In the genomic region with DNA sequence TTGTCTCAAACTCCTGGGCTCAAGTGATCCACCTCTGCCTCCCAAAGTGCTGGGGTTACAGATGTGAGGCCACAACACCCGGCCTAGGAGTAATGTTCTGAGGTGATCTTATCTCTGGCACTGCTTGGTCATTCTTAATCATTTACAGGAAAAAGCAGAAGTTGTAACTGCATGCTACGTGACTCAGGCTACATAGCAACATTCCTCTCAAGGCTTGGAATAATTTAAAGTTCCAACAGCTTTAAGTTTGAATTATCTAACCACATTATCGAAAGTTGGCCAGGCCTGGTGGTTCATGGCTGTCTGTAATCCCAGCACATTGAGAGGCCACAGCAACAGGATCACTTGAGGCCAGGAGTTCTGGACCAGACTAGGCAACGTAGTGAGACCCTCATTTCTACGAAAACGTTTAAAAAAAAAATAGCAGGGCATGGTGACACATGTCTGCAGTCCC, we compare ENCODE assay signal across 10 cellular contexts. TPM values are rescaled to one million over a fixed set of nuclear protein-coding genes. Genes with fewer than 3 reads are reported as not detected.
DNase-seq lines count a peak whose midpoint lies in the region; TF ChIP-seq lines count a peak whose summit lies in the region.
"Had no signal": no experiment of that assay in that cellular context is flagged by ENCODE, and none has a peak within 500 bp of the region (broad histone marks: within the 10 kb centered on the region; RNA-seq: fewer than 3 reads in every experiment).

No MANE protein-coding gene starts in this region.

- no peaks in the 10 kb centered on the region for H3K9me2 ChIP-seq in SK-N-SH

- POLR2A ChIA-PET in SK-N-SH (lab: Yijun Ruan, JAX), result no interaction called here

- peak overlapping the region; percentile 35; the same call in 1 of the 2 replicates for H3K9ac ChIP-seq in SK-N-SH

- no peak for TF ChIP-seq RAD21 in SK-N-SH (IDR thresholded peaks at IDR 0.05; ENCODE audit: low read length)

- CTCF ChIA-PET in SK-N-SH (lab: Yijun Ruan, JAX), result no interaction called here

- TF ChIP-seq EP300 in SK-N-SH (IDR thresholded peaks at IDR 0.05; ENCODE audit: borderline replicate concordance in 1 of 2, low read depth in 1 of 2, low read length in 1 of 2) (peak in 1 of 2 experiments; percentile 89; a peak in 2 of 4 replicates), transverse colon (IDR thresholded peaks at IDR 0.05; ENCODE audit: low read depth) (no peak)

- in situ Hi-C loops in transverse colon (cut with MboI; ENCODE audit: low pct_ligation_motif_present in 1 of 4, low pct_unique_long_range_greater_than_20kb in 1 of 4, low sequenced_read_pairs in 3 of 4), result no loop called here

- H3K4me3 ChIP-seq in SK-N-SH (ENCODE audit: low read depth in 2 of 2, low read length in 1 of 2), result no peak overlapping the region
- no peak overlapping the region for H3K4me3 ChIP-seq in fibroblast of villous mesenchyme (ENCODE audit: low read depth, low read length)
- no peak overlapping the region for H3K4me3 ChIP-seq in transverse colon

- TF ChIP-seq POLR2A in transverse colon (IDR thresholded peaks at IDR 0.05), result no peak

- peak; percentile 65 for DNase-seq in SIG-M5 treated with dmso at 0.1 percent for 504 hours (lab: John Stamatoyannopoulos, UW; ENCODE audit: unreplicated experiment)
- no peak for DNase-seq in SIG-M5 (lab: John Stamatoyannopoulos, UW)
- no peak for DNase-seq in SK-N-SH
- DNase-seq in fibroblast of villous mesenchyme (ENCODE audit: low read depth), result peak; percentile 97
- no peak for DNase-seq in transverse colon
- no peak for DNase-seq in DMS153 (lab: John Stamatoyannopoulos, UW)
- no peak for DNase-seq in activated CD8-positive, alpha-beta memory T cell treated with anti-CD3 and anti-CD28 coated beads, Interleukin-2, amount 50 U/mL, for 48 hours
- DNase-seq in NCI-H524 treated with DMSO at 0.1 percent for 48 hours (lab: John Stamatoyannopoulos, UW), result no peak
- DNase-seq: activated CD4-positive, alpha-beta T cell treated with anti-CD3 and anti-CD28 coated beads, Interleukin-2, amount 50 U/mL, for 1 hour had no signal

- no peak for TF ChIP-seq CTCF in SK-N-SH (IDR thresholded peaks at IDR 0.05)
- no peak for TF ChIP-seq CTCF in fibroblast of villous mesenchyme (IDR thresholded peaks at IDR 0.05; ENCODE audit: insufficient read depth, low read depth, low read length)
- TF ChIP-seq CTCF in transverse colon (IDR thresholded peaks at IDR 0.05), result no peak

- H3K4me1 ChIP-seq in SK-N-SH (ENCODE audit: control insufficient read depth in 1 of 2, insufficient read depth in 2 of 2, low read depth in 1 of 2, low read length in 1 of 2) (peaks cover 10 to 15% of the 10 kb centered on the region in 2 experiments; a peak in 3 of 4 replicates), transverse colon (peaks cover 6 to 27% (median 13%) of the 10 kb centered on the region in 4 donors)

- H3K27me3 ChIP-seq in SK-N-SH (ENCODE audit: insufficient read depth), result no peaks in the 10 kb centered on the region
- no peaks in the 10 kb centered on the region for H3K27me3 ChIP-seq in transverse colon

- H3K36me3 ChIP-seq in SK-N-SH (replicated peaks in 1 of 2; ENCODE audit: control insufficient read depth in 1 of 2, insufficient read depth in 2 of 2, low read length in 1 of 2) (peaks cover 0 to 3% of the 10 kb centered on the region in 2 experiments), transverse colon (no peaks in the 10 kb centered on the region)

- peaks cover 4% of the 10 kb centered on the region; the same call in 1 of the 2 replicates for H4K20me1 ChIP-seq in SK-N-SH (ENCODE audit: insufficient read depth)

- H3K79me2 ChIP-seq in SK-N-SH (ENCODE audit: insufficient read depth), result peaks cover 64% of the 10 kb centered on the region

- H3K4me2 ChIP-seq in SK-N-SH, result peak overlapping the region; percentile 22

- peaks cover 18% of the 10 kb centered on the region for H3F3A ChIP-seq in SK-N-SH (replicated peaks; ENCODE audit: insufficient read depth)

- H3K27ac ChIP-seq in SK-N-SH (ENCODE audit: low read depth in 2 of 2, low read length in 1 of 2) (peak overlapping the region in 1 of 2 experiments; percentile 87; a peak in 2 of 4 replicates), transverse colon (peak overlapping the region; percentile 21 to 41 (median 38))
- H3K27ac ChIP-seq: 22Rv1 had no signal

- intact Hi-C loops in transverse colon (cut with DNase I; ENCODE audit: low total_unique reads), result no loop called here

- no peaks in the 10 kb centered on the region for H3K9me3 ChIP-seq in SK-N-SH
- no peaks in the 10 kb centered on the region for H3K9me3 ChIP-seq in transverse colon

- 21% methylated on average over 6 of the region's 6 CpGs for WGBS in SK-N-SH (ENCODE audit: low lambda C conversion rate)
- 48 to 65% methylated on average over 4 to 6 of the region's 6 CpGs for WGBS in transverse colon (ENCODE audit: low coverage in 1 of 2), 2 donors

- no peak overlapping the region for H2AFZ ChIP-seq in SK-N-SH (ENCODE audit: low read depth)

TF ChIP-seq in SK-N-SH, 30 proteins besides CTCF, POLR2A, EP300 and RAD21 (continues in another document):
- TF ChIP-seq TEAD4 (IDR thresholded peaks at IDR 0.05; ENCODE audit: borderline replicate concordance, insufficient read depth) (peak; percentile 86), GABPA (IDR thresholded peaks at IDR 0.05; ENCODE audit: low read depth) (no peak), GATA2 (CRISPR knock-in tag; IDR thresholded peaks at IDR 0.05) (no peak), TAF1 (IDR thresholded peaks at IDR 0.05; ENCODE audit: borderline replicate concordance, low read depth, low read length) (no peak), MEF2A (IDR thresholded peaks at IDR 0.05; ENCODE audit: borderline replicate concordance, low read depth) (peak; percentile 37; the same call in 1 of the 2 replicates), ZBTB33 (IDR thresholded peaks at IDR 0.05; ENCODE audit: borderline replicate concordance, low read depth) (peak; percentile 55; the same call in 1 of the 2 replicates), NRF1 (IDR thresholded peaks at IDR 0.05; ENCODE audit: low read depth, low read length) (no peak), RCOR1 (IDR thresholded peaks at IDR 0.05; ENCODE audit: low read length) (no peak), CHD2 (IDR thresholded peaks at IDR 0.05; ENCODE audit: low read length, partially characterized antibody) (no peak)

RNA-seq across cellular contexts. Expression of gene B9D2, which starts 3.9 kb away (rescaled TPM):
- polyA plus RNA-seq in SK-N-SH (2012; rRNA removed), result 9.0 and 13.3 TPM in 2 replicates
- 9.6 and 10.5 TPM in 2 replicates for polyA plus RNA-seq in SK-N-SH (2012; cell fraction: cytosol; rRNA removed)
- polyA plus RNA-seq in SK-N-SH (2012; cell fraction: nucleus; rRNA removed), result 8.1 and 9.0 TPM in 2 replicates
- total RNA-seq in fibroblast of villous mesenchyme, result 3.5 and 4.5 TPM in 2 replicates
- total RNA-seq in transverse colon, result 1 to 10 TPM in 2 of 4 donors, not detected in 2; 6.4 to 9.3 TPM

RNA-seq across cellular contexts. Expression of gene TMEM91, which starts 8.5 kb away (rescaled TPM):
- polyA plus RNA-seq in SK-N-SH (2012; rRNA removed), result 5.1 and 5.7 TPM in 2 replicates
- polyA plus RNA-seq in SK-N-SH (2012; cell fraction: cytosol; rRNA removed), result 0.85 and 1.0 TPM in 2 replicates
- 36.4 and 58.3 TPM in 2 replicates for polyA plus RNA-seq in SK-N-SH (2012; cell fraction: nucleus; rRNA removed)
- total RNA-seq in fibroblast of villous mesenchyme (2.6 and 5.5 TPM in 2 replicates), transverse colon (10 to 100 TPM in 1 of 4 donors, 1 to 10 TPM in 2, not detected in 1; 4.8 to 11.4 (median 9.4) TPM)

RNA-seq across cellular contexts. Expression of gene TGFB1, which starts 14.2 kb away (rescaled TPM):
- 13.5 and 25.5 TPM in 2 replicates for polyA plus RNA-seq in SK-N-SH (2012; rRNA removed)
- 13.0 and 21.4 TPM in 2 replicates for polyA plus RNA-seq in SK-N-SH (2012; cell fraction: cytosol; rRNA removed)
- polyA plus RNA-seq in SK-N-SH (2012; cell fraction: nucleus; rRNA removed), result 75.1 and 149 TPM in 2 replicates
- total RNA-seq in fibroblast of villous mesenchyme, result 7.8 and 16.8 TPM in 2 replicates
- 10 to 100 TPM in 2 of 4 donors, 1 to 10 TPM in 2; 4.4 to 30.3 (median 9.7) TPM for total RNA-seq in transverse colon

RNA-seq across cellular contexts. Expression of gene EXOSC5, which starts 29.3 kb away (rescaled TPM):
- polyA plus RNA-seq in SK-N-SH (2012; rRNA removed), result 71.3 and 74.1 TPM in 2 replicates
- polyA plus RNA-seq in SK-N-SH (2012; cell fraction: cytosol; rRNA removed), result 37.8 and 52.6 TPM in 2 replicates
- 42.1 and 45.3 TPM in 2 replicates for polyA plus RNA-seq in SK-N-SH (2012; cell fraction: nucleus; rRNA removed)
- total RNA-seq in fibroblast of villous mesenchyme (12.5 and 15.1 TPM in 2 replicates), transverse colon (10 to 100 TPM in 3 of 4 donors, 1 to 10 TPM in 1; 4.0 to 20.6 (median 10.8) TPM)

RNA-seq across cellular contexts. Expression of gene BCKDHA, which starts 29.7 kb away (rescaled TPM):
- polyA plus RNA-seq in SK-N-SH (2012; rRNA removed), result 16.3 and 30.9 TPM in 2 replicates
- polyA plus RNA-seq in SK-N-SH (2012; cell fraction: cytosol; rRNA removed), result 10.7 and 13.2 TPM in 2 replicates
- 24.9 and 25.6 TPM in 2 replicates for polyA plus RNA-seq in SK-N-SH (2012; cell fraction: nucleus; rRNA removed)
- total RNA-seq in fibroblast of villous mesenchyme (21.2 and 24.8 TPM in 2 replicates), transverse colon (10 to 100 TPM; 12.0 to 29.9 (median 20.9) TPM)

Comparison
In these comparisons a context has a peak if more than half of its experiments do, and no peak if none do; other contexts are left out.
1. DNase-seq: peak in SIG-M5 treated with dmso at 0.1 percent for 504 hours (single experiment) and fibroblast of villous mesenchyme (single experiment); none in SIG-M5 (single experiment), SK-N-SH (single experiment), transverse colon (single experiment), DMS153 (single experiment), activated CD8-positive, alpha-beta memory T cell treated with anti-CD3 and anti-CD28 coated beads, Interleukin-2, amount 50 U/mL, for 48 hours (single experiment) and NCI-H524 treated with DMSO at 0.1 percent for 48 hours (single experiment).